In genomic region chr16:27779719-27780161, GRCh38 we compare ENCODE assay signal across 9 cellular contexts.
DNase-seq lines count a peak whose midpoint lies in the region; ATAC-seq, FAIRE-seq and TF ChIP-seq lines count a peak whose summit lies in the region.
"Had no signal": no experiment of that assay in that cellular context is flagged by ENCODE, and none has a peak within 500 bp of the region (broad histone marks: within the 10 kb centered on the region; RNA-seq: fewer than 3 reads in every experiment).

No MANE protein-coding gene starts in this region.

- no peak overlapping the region for H3K4me3 Mint-ChIP-seq in stimulated activated naive B cell treated with anti-CD40 and anti-IgM and Interleukin-4, amounts not matched to agents 10 μg/mL and 1 μg/mL and 100 μg/mL, for 72 hours
- H3K4me3 Mint-ChIP-seq: CD8-positive, alpha-beta T cell had no signal

- dilution Hi-C loops in keratinocyte (cut with MboI; ENCODE audit: extremely low pct_ligation_motif_present, low sequenced_read_pairs), result no loop called here

- no peaks in the 10 kb centered on the region for H3K36me3 ChIP-seq in keratinocyte (ENCODE audit: control insufficient read depth in 2 of 2, extremely low read depth in 1 of 2, insufficient read depth in 2 of 2, low read length in 2 of 2)

- no peaks in the 10 kb centered on the region for H3K27me3 ChIP-seq in keratinocyte (ENCODE audit: control insufficient read depth, extremely low read depth, insufficient read depth, low read length)

- H3K4me1 Mint-ChIP-seq in stimulated activated naive B cell treated with anti-CD40 and anti-IgM and Interleukin-4, amounts not matched to agents 10 μg/mL and 1 μg/mL and 100 μg/mL, for 72 hours, result no peaks in the 10 kb centered on the region

- ATAC-seq in stimulated activated naive B cell treated with anti-CD40 and anti-IgM and Interleukin-4, amounts not matched to agents 10 μg/mL and 1 μg/mL and 100 μg/mL, for 72 hours (replicated peaks), result no peak
- no peak for ATAC-seq in GM18870 (IDR thresholded peaks at IDR 0.05; ENCODE audit: unreplicated experiment)
- ATAC-seq: CD8-positive, alpha-beta T cell had no signal

- H3K9me3 Mint-ChIP-seq in stimulated activated naive B cell treated with anti-CD40 and anti-IgM and Interleukin-4, amounts not matched to agents 10 μg/mL and 1 μg/mL and 100 μg/mL, for 72 hours, result no peaks in the 10 kb centered on the region
- H3K9me3 Mint-ChIP-seq: CD8-positive, alpha-beta T cell had no signal

- no peaks in the 10 kb centered on the region for H4K20me1 ChIP-seq in keratinocyte (ENCODE audit: control insufficient read depth, extremely low read depth, insufficient read depth, low read length)

- H3K9me3 ChIP-seq in keratinocyte (ENCODE audit: control insufficient read depth, low read depth, low read length), result no peaks in the 10 kb centered on the region

- H3K4me2 ChIP-seq in keratinocyte (ENCODE audit: control insufficient read depth, extremely low read depth, insufficient read depth, low read depth, low read length), result no peak overlapping the region

- no peak overlapping the region for H3K9ac ChIP-seq in keratinocyte (ENCODE audit: control insufficient read depth, extremely low read depth, insufficient read depth, low read length)

- no peaks in the 10 kb centered on the region for H3K4me1 ChIP-seq in keratinocyte (ENCODE audit: control insufficient read depth, extremely low read depth, insufficient read depth, low read length)

- 0 out of 2 replicates have a peak, but pooled peaks have one; percentile 14 for TF ChIP-seq CTCF in LNCaP clone FGC (IDR thresholded peaks at IDR 0.05; ENCODE audit: control insufficient read depth, extremely low read depth, insufficient read depth)
- TF ChIP-seq CTCF in astrocyte of the cerebellum (IDR thresholded peaks at IDR 0.05; ENCODE audit: low read depth, low read length, missing control alignments), result peak; percentile 72
- TF ChIP-seq CTCF in keratinocyte (optimal IDR thresholded peaks at IDR 0.05 in 1 of 3, IDR thresholded peaks at IDR 0.05 in 1 of 3, conservative IDR thresholded peaks at IDR 0.05 in 1 of 3; ENCODE audit: extremely low read depth in 1 of 3, insufficient read depth in 2 of 3, low read length in 3 of 3), result peak; percentile 40 to 65 (median 47)

- H3K4me3 ChIP-seq in LNCaP clone FGC (ENCODE audit: low read depth, low read length) (no peak overlapping the region), astrocyte of the cerebellum (ENCODE audit: low read depth, low read length) (no peak overlapping the region), keratinocyte (ENCODE audit: control insufficient read depth in 2 of 3, extremely low read depth in 1 of 3, insufficient read depth in 2 of 3, low read depth in 1 of 3, low read length in 3 of 3) (no peak overlapping the region)

- no peak overlapping the region for H3K27ac ChIP-seq in keratinocyte (ENCODE audit: control insufficient read depth, insufficient read depth, low read length)

- H3K27me3 Mint-ChIP-seq in stimulated activated naive B cell treated with anti-CD40 and anti-IgM and Interleukin-4, amounts not matched to agents 10 μg/mL and 1 μg/mL and 100 μg/mL, for 72 hours, result no peaks in the 10 kb centered on the region

- H3K36me3 Mint-ChIP-seq in stimulated activated naive B cell treated with anti-CD40 and anti-IgM and Interleukin-4, amounts not matched to agents 10 μg/mL and 1 μg/mL and 100 μg/mL, for 72 hours, result peaks cover 3 to 6% of the 10 kb centered on the region in 2 donors

- no peaks in the 10 kb centered on the region for H3K9me1 ChIP-seq in keratinocyte (ENCODE audit: control insufficient read depth, extremely low read depth, insufficient read depth, low read length)

- no peaks in the 10 kb centered on the region for H3K79me2 ChIP-seq in keratinocyte (ENCODE audit: control insufficient read depth, insufficient read depth, low read length)

- in situ Hi-C loops in astrocyte of the cerebellum (cut with HindIII; ENCODE audit: low sequenced_read_pairs), result no loop called here

- no peak overlapping the region for H3K27ac Mint-ChIP-seq in stimulated activated naive B cell treated with anti-CD40 and anti-IgM and Interleukin-4, amounts not matched to agents 10 μg/mL and 1 μg/mL and 100 μg/mL, for 72 hours
- H3K27ac Mint-ChIP-seq: CD8-positive, alpha-beta T cell had no signal

- no peak for FAIRE-seq in keratinocyte (lab: Jason Lieb, UNC)

- DNase-seq in 8988T, result peak; percentile 91
- DNase-seq in LNCaP clone FGC (ENCODE audit: low read depth), result no peak
- DNase-seq in astrocyte of the cerebellum (ENCODE audit: low read depth), result peak; percentile 41
- DNase-seq in keratinocyte (ENCODE audit: low read depth, low spot score), result no peak
- DNase-seq in NCI-H748 treated with DMSO at 0.1 percent for 48 hours (lab: John Stamatoyannopoulos, UW), result no peak
- DNase-seq in stimulated activated naive B cell treated with anti-CD40 and anti-IgM and Interleukin-4, amounts not matched to agents 10 μg/mL and 1 μg/mL and 100 μg/mL, for 72 hours, result no peak
- no peak for DNase-seq in GF-D8 (lab: John Stamatoyannopoulos, UW)
- DNase-seq: CD8-positive, alpha-beta T cell had no signal

- H2AFZ ChIP-seq in keratinocyte (ENCODE audit: control insufficient read depth, low read length), result no peak overlapping the region

Comparison
In these comparisons a context has a peak if more than half of its experiments do, and no peak if none do; other contexts are left out.
1. DNase-seq: peak in 8988T (single experiment) and astrocyte of the cerebellum (single experiment); none in LNCaP clone FGC (single experiment), keratinocyte (single experiment), NCI-H748 treated with DMSO at 0.1 percent for 48 hours (single experiment), stimulated activated naive B cell treated with anti-CD40 and anti-IgM and Interleukin-4, amounts not matched to agents 10 μg/mL and 1 μg/mL and 100 μg/mL, for 72 hours (single experiment) and GF-D8 (single experiment).
2. CTCF ChIP-seq: peak in every context shown above with its lines; median percentile 72 in astrocyte of the cerebellum; 47 in keratinocyte; 14 in LNCaP clone FGC.